13 cellular contexts compared by ENCODE assay signal in genomic region chrX:32673193-32673592, GRCh38.
DNase-seq lines count a peak whose midpoint lies in the region; ATAC-seq and TF ChIP-seq lines count a peak whose summit lies in the region.
"Had no signal": no experiment of that assay in that cellular context is flagged by ENCODE, and none has a peak within 500 bp of the region (broad histone marks: within the 10 kb centered on the region; RNA-seq: fewer than 3 reads in every experiment).

No MANE protein-coding gene starts in this region.

- DNase-seq in Ammon's horn (ENCODE audit: low spot score) = peak; percentile 1
- no peak for DNase-seq in kidney epithelial cell (ENCODE audit: low read depth)
- no peak for DNase-seq in HPDE6-E6E7 (ENCODE audit: extremely low spot score)
- no peak for DNase-seq in HCEC 1CT
- no peak for DNase-seq in germinal center (ENCODE audit: low spot score)
- DNase-seq: CD8-positive, alpha-beta memory T cell; GOT3; NCI-H187; tibial artery had no signal

- no peaks in the 10 kb centered on the region for H3K27me3 ChIP-seq in kidney epithelial cell (ENCODE audit: control insufficient read depth, insufficient read depth, low read length)
- H3K27me3 ChIP-seq: neutrophil, tibial artery had no signal

- TF ChIP-seq RAD21 in Ishikawa (IDR thresholded peaks at IDR 0.05; ENCODE audit: low read depth) = peak; percentile 9; the same call in 1 of the 2 replicates

- no peak overlapping the region for H3K27ac ChIP-seq in VCaP
- H3K27ac ChIP-seq: neutrophil, tibial artery had no signal

- H3K36me3 ChIP-seq in kidney epithelial cell (ENCODE audit: control insufficient read depth, insufficient read depth, low read length) = no peaks in the 10 kb centered on the region
- H3K36me3 ChIP-seq: neutrophil, tibial artery had no signal

- no peak overlapping the region for H3K4me3 ChIP-seq in kidney epithelial cell (ENCODE audit: low read depth, low read length)
- H3K4me3 ChIP-seq: tibial artery had no signal

- TF ChIP-seq EP300 in Ishikawa (IDR thresholded peaks at IDR 0.05; ENCODE audit: borderline replicate concordance) = no peak

- no peak for ATAC-seq in GM21528 (IDR thresholded peaks at IDR 0.05; ENCODE audit: low FRiP score, unreplicated experiment)

- TF ChIP-seq CTCF in VCaP (conservative IDR thresholded peaks at IDR 0.05) = peak; percentile 53
- TF ChIP-seq CTCF in kidney epithelial cell (IDR thresholded peaks at IDR 0.05; ENCODE audit: insufficient read depth, low read length, poor library complexity, severe bottlenecking) = peak; percentile 21

TF ChIP-seq in Ishikawa, 13 proteins besides CTCF, POLR2A, EP300 and RAD21:
- TF ChIP-seq, protein P1, sequence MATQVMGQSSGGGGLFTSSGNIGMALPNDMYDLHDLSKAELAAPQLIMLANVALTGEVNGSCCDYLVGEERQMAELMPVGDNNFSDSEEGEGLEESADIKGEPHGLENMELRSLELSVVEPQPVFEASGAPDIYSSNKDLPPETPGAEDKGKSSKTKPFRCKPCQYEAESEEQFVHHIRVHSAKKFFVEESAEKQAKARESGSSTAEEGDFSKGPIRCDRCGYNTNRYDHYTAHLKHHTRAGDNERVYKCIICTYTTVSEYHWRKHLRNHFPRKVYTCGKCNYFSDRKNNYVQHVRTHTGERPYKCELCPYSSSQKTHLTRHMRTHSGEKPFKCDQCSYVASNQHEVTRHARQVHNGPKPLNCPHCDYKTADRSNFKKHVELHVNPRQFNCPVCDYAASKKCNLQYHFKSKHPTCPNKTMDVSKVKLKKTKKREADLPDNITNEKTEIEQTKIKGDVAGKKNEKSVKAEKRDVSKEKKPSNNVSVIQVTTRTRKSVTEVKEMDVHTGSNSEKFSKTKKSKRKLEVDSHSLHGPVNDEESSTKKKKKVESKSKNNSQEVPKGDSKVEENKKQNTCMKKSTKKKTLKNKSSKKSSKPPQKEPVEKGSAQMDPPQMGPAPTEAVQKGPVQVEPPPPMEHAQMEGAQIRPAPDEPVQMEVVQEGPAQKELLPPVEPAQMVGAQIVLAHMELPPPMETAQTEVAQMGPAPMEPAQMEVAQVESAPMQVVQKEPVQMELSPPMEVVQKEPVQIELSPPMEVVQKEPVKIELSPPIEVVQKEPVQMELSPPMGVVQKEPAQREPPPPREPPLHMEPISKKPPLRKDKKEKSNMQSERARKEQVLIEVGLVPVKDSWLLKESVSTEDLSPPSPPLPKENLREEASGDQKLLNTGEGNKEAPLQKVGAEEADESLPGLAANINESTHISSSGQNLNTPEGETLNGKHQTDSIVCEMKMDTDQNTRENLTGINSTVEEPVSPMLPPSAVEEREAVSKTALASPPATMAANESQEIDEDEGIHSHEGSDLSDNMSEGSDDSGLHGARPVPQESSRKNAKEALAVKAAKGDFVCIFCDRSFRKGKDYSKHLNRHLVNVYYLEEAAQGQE (IDR thresholded peaks at IDR 0.05; ENCODE audit: low read depth) = no peak
- TF ChIP-seq FOXM1 (IDR thresholded peaks at IDR 0.05; ENCODE audit: borderline replicate concordance, low read depth) (no peak), TCF12 (IDR thresholded peaks at IDR 0.05; ENCODE audit: low read depth) (no peak), ZBTB7A (IDR thresholded peaks at IDR 0.05; ENCODE audit: low read depth) (no peak), NFIC (IDR thresholded peaks at IDR 0.05) (no peak), CREB1 (IDR thresholded peaks at IDR 0.05; ENCODE audit: low read depth) (no peak), EGR1 (IDR thresholded peaks at IDR 0.05) (no peak), CEBPB (IDR thresholded peaks at IDR 0.05) (no peak), YY1 (IDR thresholded peaks at IDR 0.05; ENCODE audit: low read depth) (no peak), TEAD4 (IDR thresholded peaks at IDR 0.05) (no peak), TAF1 (IDR thresholded peaks at IDR 0.05; ENCODE audit: low read depth) (no peak)
- TF ChIP-seq, protein P2, sequence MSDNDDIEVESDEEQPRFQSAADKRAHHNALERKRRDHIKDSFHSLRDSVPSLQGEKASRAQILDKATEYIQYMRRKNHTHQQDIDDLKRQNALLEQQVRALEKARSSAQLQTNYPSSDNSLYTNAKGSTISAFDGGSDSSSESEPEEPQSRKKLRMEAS (IDR thresholded peaks at IDR 0.05) = no peak
- TF ChIP-seq, protein P3, sequence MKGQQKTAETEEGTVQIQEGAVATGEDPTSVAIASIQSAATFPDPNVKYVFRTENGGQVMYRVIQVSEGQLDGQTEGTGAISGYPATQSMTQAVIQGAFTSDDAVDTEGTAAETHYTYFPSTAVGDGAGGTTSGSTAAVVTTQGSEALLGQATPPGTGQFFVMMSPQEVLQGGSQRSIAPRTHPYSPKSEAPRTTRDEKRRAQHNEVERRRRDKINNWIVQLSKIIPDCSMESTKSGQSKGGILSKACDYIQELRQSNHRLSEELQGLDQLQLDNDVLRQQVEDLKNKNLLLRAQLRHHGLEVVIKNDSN (IDR thresholded peaks at IDR 0.05) = no peak
